ENCODE assay signal across 28 cellular contexts in the genomic region with DNA sequence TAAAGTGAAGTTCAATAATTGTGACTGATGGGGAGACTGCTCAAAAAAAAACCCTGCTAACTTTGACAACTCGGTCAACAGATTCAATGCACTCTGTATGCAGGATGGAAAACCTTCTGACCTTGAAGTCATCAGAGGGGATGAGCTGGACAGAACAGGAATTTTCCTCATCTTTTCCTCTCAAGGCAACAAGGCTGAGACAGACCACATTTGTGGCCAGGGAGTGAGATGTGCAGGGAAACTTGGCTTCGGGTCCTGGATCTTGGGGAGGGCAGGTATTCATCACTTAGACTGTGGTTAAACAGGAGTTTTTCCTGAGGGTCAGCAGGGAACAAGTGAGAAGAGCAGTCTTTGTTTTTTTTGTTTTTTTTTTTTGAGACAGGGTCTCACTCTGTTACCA.
"Had no signal": no experiment of that assay in that cellular context is flagged by ENCODE, and none has a peak within 500 bp of the region (broad histone marks: within the 10 kb centered on the region; RNA-seq: fewer than 3 reads in every experiment).

No MANE protein-coding gene starts in this region.

- DNase-seq: cortex of kidney; effector memory CD8-positive, alpha-beta T cell; erythroblast; esophagus squamous epithelium; foreskin melanocyte; hypothalamus; immature natural killer cell; islet precursor cell; left ventricle myocardium superior; occipital lobe; ovary; posterior cingulate gyrus; psoas muscle; right cardiac atrium; sigmoid colon; spleen; stimulated activated CD4-positive, alpha-beta T cell treated with anti-CD3 and anti-CD28 coated beads, Interleukin-4, amount 100 ng/mL, for 4 hours; stimulated activated naive CD8-positive, alpha-beta T cell treated with anti-CD3 and anti-CD28 coated beads, Interleukin-15, Interleukin-2, amounts not matched to agents 100 U/mL and 50 U/mL, for 24 hours; substantia nigra; testis; tibial artery; upper lobe of left lung; uterus had no signal

- H3K36me3 ChIP-seq: esophagus squamous epithelium, ovary, sigmoid colon, spleen, tibial artery, upper lobe of left lung, uterus had no signal

- H3K27ac Mint-ChIP-seq: effector memory CD8-positive, alpha-beta T cell; immature natural killer cell; memory B cell; natural killer cell treated with Interleukin-12 subunit alpha and Interleukin-12 subunit beta and Interleukin-15 and Interleukin-18, amount 100 ng/mL, for 72 hours; stimulated activated memory B cell treated with anti-CD40 and anti-IgM and Interleukin-4, amounts not matched to agents 10 μg/mL and 1 μg/mL and 100 μg/mL, for 72 hours had no signal

- H3K4me3 ChIP-seq: esophagus squamous epithelium, lung, ovary, psoas muscle, sigmoid colon, spleen, testis, tibial artery, upper lobe of left lung, uterus had no signal

- H3K9me3 Mint-ChIP-seq: memory B cell; natural killer cell treated with Interleukin-12 subunit alpha and Interleukin-12 subunit beta and Interleukin-15 and Interleukin-18, amount 100 ng/mL, for 72 hours had no signal

- H3K27me3 Mint-ChIP-seq: stimulated activated memory B cell treated with anti-CD40 and anti-IgM and Interleukin-4, amounts not matched to agents 10 μg/mL and 1 μg/mL and 100 μg/mL, for 72 hours had no signal

- H3K27ac ChIP-seq: esophagus squamous epithelium, ovary, psoas muscle, sigmoid colon, spleen, testis, tibial artery, upper lobe of left lung, uterus had no signal

- H3K4me3 Mint-ChIP-seq: effector memory CD8-positive, alpha-beta T cell; immature natural killer cell; memory B cell; natural killer cell treated with Interleukin-12 subunit alpha and Interleukin-12 subunit beta and Interleukin-15 and Interleukin-18, amount 100 ng/mL, for 72 hours; stimulated activated memory B cell treated with anti-CD40 and anti-IgM and Interleukin-4, amounts not matched to agents 10 μg/mL and 1 μg/mL and 100 μg/mL, for 72 hours had no signal

- H3K27me3 ChIP-seq: esophagus squamous epithelium, ovary, sigmoid colon, spleen, testis, tibial artery, upper lobe of left lung, uterus had no signal

- FAIRE-seq: endometrium had no signal

- H3K4me1 Mint-ChIP-seq: memory B cell; stimulated activated memory B cell treated with anti-CD40 and anti-IgM and Interleukin-4, amounts not matched to agents 10 μg/mL and 1 μg/mL and 100 μg/mL, for 72 hours had no signal

- H3K36me3 Mint-ChIP-seq: immature natural killer cell; memory B cell; natural killer cell treated with Interleukin-12 subunit alpha and Interleukin-12 subunit beta and Interleukin-15 and Interleukin-18, amount 100 ng/mL, for 72 hours; stimulated activated memory B cell treated with anti-CD40 and anti-IgM and Interleukin-4, amounts not matched to agents 10 μg/mL and 1 μg/mL and 100 μg/mL, for 72 hours had no signal

- H3K9me3 ChIP-seq: esophagus squamous epithelium, ovary, psoas muscle, sigmoid colon, testis, tibial artery, upper lobe of left lung, uterus had no signal

- H3K4me1 ChIP-seq: esophagus squamous epithelium, psoas muscle, sigmoid colon, spleen, testis, tibial artery, upper lobe of left lung, uterus had no signal

- ATAC-seq: effector memory CD8-positive, alpha-beta T cell; left ventricle myocardium superior; natural killer cell treated with Interleukin-12 subunit alpha and Interleukin-12 subunit beta and Interleukin-15 and Interleukin-18, amount 100 ng/mL, for 72 hours; psoas muscle; right cardiac atrium; stimulated activated memory B cell treated with anti-CD40 and anti-IgM and Interleukin-4, amounts not matched to agents 10 μg/mL and 1 μg/mL and 100 μg/mL, for 72 hours; stimulated activated naive CD8-positive, alpha-beta T cell treated with anti-CD3 and anti-CD28 coated beads, Interleukin-15, Interleukin-2, amounts not matched to agents 100 U/mL and 50 U/mL, for 24 hours had no signal
